ENCODE assay signal across 17 cellular contexts in genomic region chr7:127769696-127770400, GRCh38.
DNase-seq lines count a peak whose midpoint lies in the region; ATAC-seq and TF ChIP-seq lines count a peak whose summit lies in the region.
"Had no signal": no experiment of that assay in that cellular context is flagged by ENCODE, and none has a peak within 500 bp of the region (broad histone marks: within the 10 kb centered on the region; RNA-seq: fewer than 3 reads in every experiment).

No MANE protein-coding gene starts in this region.

- no peak overlapping the region for H3K23ac ChIP-seq in neuronal stem cell (ENCODE audit: low read depth, low read length, poor library complexity)

- H2AFZ ChIP-seq in mammary epithelial cell (ENCODE audit: low read depth, low read length) (no peak overlapping the region), neuronal stem cell (ENCODE audit: low read length) (no peak overlapping the region)

- H3K4me1 Mint-ChIP-seq in MCF 10A (ENCODE audit: insufficient read depth, unreplicated experiment) (peaks cover 22% of the 10 kb centered on the region), type B pancreatic cell (ENCODE audit: unreplicated experiment) (peaks cover 18% of the 10 kb centered on the region), nephron progenitor cell (peaks cover 29% of the 10 kb centered on the region)

- H3K18ac ChIP-seq in neuronal stem cell (ENCODE audit: low read length), result no peak overlapping the region

- no peak overlapping the region for H3K14ac ChIP-seq in neuronal stem cell (ENCODE audit: low read length)

- H3K4me3 ChIP-seq in mammary epithelial cell (replicated peaks in 1 of 3; ENCODE audit: insufficient read depth in 1 of 3, low read depth in 2 of 3, low read length in 3 of 3) (no peak overlapping the region), neuronal stem cell (ENCODE audit: low read length in 2 of 2) (no peak overlapping the region)
- H3K4me3 ChIP-seq: HAP-1 had no signal

- no peak for TF ChIP-seq CTCF in MCF 10A (IDR thresholded peaks at IDR 0.05; ENCODE audit: unreplicated experiment)
- no peak for TF ChIP-seq CTCF in mammary epithelial cell (conservative IDR thresholded peaks at IDR 0.05 in 1 of 2, IDR thresholded peaks at IDR 0.05 in 1 of 2; ENCODE audit: extremely low read depth in 1 of 2, insufficient read depth in 1 of 2, low read depth in 1 of 2, low read length in 2 of 2)
- no peak for TF ChIP-seq CTCF in type B pancreatic cell (conservative IDR thresholded peaks at IDR 0.05)
- TF ChIP-seq CTCF in nephron progenitor cell (IDR thresholded peaks at IDR 0.05), result no peak

- no peak for DNase-seq in MCF 10A (ENCODE audit: unreplicated experiment)
- no peak for DNase-seq in mammary epithelial cell
- DNase-seq in astrocyte of the hippocampus (ENCODE audit: low read depth, low spot score), result peak; percentile 56
- DNase-seq in hepatic stellate cell (ENCODE audit: low spot score), result peak; percentile 30
- no peak for DNase-seq in type B pancreatic cell (ENCODE audit: extremely low spot score, unreplicated experiment)
- no peak for DNase-seq in neuronal stem cell (ENCODE audit: low spot score)
- no peak for DNase-seq in nephron progenitor cell
- DNase-seq: activated CD4-positive, alpha-beta T cell treated with anti-CD3 and anti-CD28 coated beads for 4 hours; activated naive CD4-positive, alpha-beta T cell treated with anti-CD3 and anti-CD28 coated beads, Interleukin-2, amount 10 ng/mL, durations not matched to agents 7 days and 5 days; CD4-positive, alpha-beta memory T cell; glutamatergic neuron; NCI-H1105 treated with DMSO at 0.1 percent for 48 hours; NCI-H2171 treated with DMSO at 0.1 percent for 48 hours had no signal

- in situ Hi-C loops in mammary epithelial cell (cut with MboI; ENCODE audit: low sequenced_read_pairs in 2 of 2), result no loop called here

- no peak overlapping the region for H4K91ac ChIP-seq in neuronal stem cell (ENCODE audit: low read depth, low read length, poor library complexity)

- H3K27ac Mint-ChIP-seq in MCF 10A (ENCODE audit: low read depth, unreplicated experiment) (peak overlapping the region; percentile 27), type B pancreatic cell (peak overlapping the region; percentile 17), nephron progenitor cell (no peak overlapping the region)
- H3K27ac Mint-ChIP-seq: activated naive CD4-positive, alpha-beta T cell treated with anti-CD3 and anti-CD28 coated beads, Interleukin-2, amount 10 ng/mL, durations not matched to agents 7 days and 5 days; CD4-positive, alpha-beta memory T cell; stimulated activated effector memory CD8-positive, alpha-beta T cell treated with anti-CD3 and anti-CD28 coated beads, Interleukin-12 subunit alpha, Interleukin-12 subunit beta, amount 100 ng/mL, for 72 hours had no signal

- no peaks in the 10 kb centered on the region for H3K4me1 ChIP-seq in mammary epithelial cell (ENCODE audit: insufficient read depth, low read length)
- H3K4me1 ChIP-seq in neuronal stem cell (ENCODE audit: control insufficient read depth in 2 of 2, insufficient read depth in 1 of 2, low read depth in 1 of 2, low read length in 2 of 2), result peaks cover 0 to 4% of the 10 kb centered on the region in 2 donors

- H3K36me3 Mint-ChIP-seq in MCF 10A (ENCODE audit: insufficient read depth, unreplicated experiment), result peaks cover 34% of the 10 kb centered on the region
- H3K36me3 Mint-ChIP-seq in type B pancreatic cell, result peaks cover 14% of the 10 kb centered on the region
- H3K36me3 Mint-ChIP-seq in nephron progenitor cell (ENCODE audit: low read depth), result peaks cover 29% of the 10 kb centered on the region

- H3K27me3 Mint-ChIP-seq in MCF 10A (ENCODE audit: insufficient read depth, unreplicated experiment) (no peaks in the 10 kb centered on the region), type B pancreatic cell (no peaks in the 10 kb centered on the region), nephron progenitor cell (ENCODE audit: low read depth, poor library complexity) (no peaks in the 10 kb centered on the region)
- H3K27me3 Mint-ChIP-seq: activated naive CD4-positive, alpha-beta T cell treated with anti-CD3 and anti-CD28 coated beads, Interleukin-2, amount 10 ng/mL, durations not matched to agents 7 days and 5 days; CD4-positive, alpha-beta memory T cell; central memory CD8-positive, alpha-beta T cell had no signal

- H4K20me1 ChIP-seq in mammary epithelial cell (ENCODE audit: insufficient read depth, low read length), result no peaks in the 10 kb centered on the region

- no peak overlapping the region for H3K27ac ChIP-seq in mammary epithelial cell (ENCODE audit: insufficient read depth, low read depth, low read length)
- no peak overlapping the region for H3K27ac ChIP-seq in neuronal stem cell (replicated peaks; ENCODE audit: low read length)

- H3K27me3 ChIP-seq in mammary epithelial cell (ENCODE audit: insufficient read depth, low read length), result no peaks in the 10 kb centered on the region
- no peaks in the 10 kb centered on the region for H3K27me3 ChIP-seq in neuronal stem cell (ENCODE audit: control insufficient read depth in 3 of 3, insufficient read depth in 3 of 3, low read depth in 1 of 3, low read length in 3 of 3)

- H3K9ac ChIP-seq in mammary epithelial cell (ENCODE audit: insufficient read depth, low read length), result no peak overlapping the region
- H3K9ac ChIP-seq in neuronal stem cell (ENCODE audit: low read depth, low read length, poor library complexity), result no peak overlapping the region

- intact Hi-C loops in MCF 10A (cut with micrococcal nuclease), result no loop called here
- intact Hi-C loops in mammary epithelial cell (cut with micrococcal nuclease), result no loop called here

- 95% methylated on average over 4 of the region's 4 CpGs for WGBS in mammary epithelial cell (ENCODE audit: low coverage, missing lambda C conversion rate)
- WGBS in neuronal stem cell (ENCODE audit: extremely low coverage in 2 of 2, insufficient read length in 2 of 2, insufficient replicate concordance in 1 of 2), 2 donors, result no CpG with 5 or more reads among the region's 4 CpGs

- dilution Hi-C loops in mammary epithelial cell (cut with HindIII; ENCODE audit: low sequenced_read_pairs), result no loop called here

- BruUV-seq in MCF 10A (replicated peaks; lab: Mats Ljungman, UMichigan), result no TSS peak
- no TSS peak for BruUV-seq in mammary epithelial cell (replicated peaks; lab: Mats Ljungman, UMichigan)

- no peak overlapping the region for H2BK120ac ChIP-seq in neuronal stem cell (ENCODE audit: low read depth, low read length)

- H3K9me3 Mint-ChIP-seq in MCF 10A (ENCODE audit: unreplicated experiment) (no peaks in the 10 kb centered on the region), type B pancreatic cell (peaks cover 4% of the 10 kb centered on the region), nephron progenitor cell (no peaks in the 10 kb centered on the region)
- H3K9me3 Mint-ChIP-seq: activated naive CD4-positive, alpha-beta T cell treated with anti-CD3 and anti-CD28 coated beads, Interleukin-2, amount 10 ng/mL, durations not matched to agents 7 days and 5 days; CD4-positive, alpha-beta memory T cell had no signal

- no peak overlapping the region for H4K8ac ChIP-seq in neuronal stem cell (ENCODE audit: low read depth, low read length)

- no peak overlapping the region for H3K4me3 Mint-ChIP-seq in MCF 10A (ENCODE audit: unreplicated experiment)
- H3K4me3 Mint-ChIP-seq in type B pancreatic cell, result no peak overlapping the region
- H3K4me3 Mint-ChIP-seq in nephron progenitor cell, result no peak overlapping the region
- H3K4me3 Mint-ChIP-seq: activated naive CD4-positive, alpha-beta T cell treated with anti-CD3 and anti-CD28 coated beads, Interleukin-2, amount 10 ng/mL, durations not matched to agents 7 days and 5 days; CD4-positive, alpha-beta memory T cell; central memory CD8-positive, alpha-beta T cell; stimulated activated effector memory CD8-positive, alpha-beta T cell treated with anti-CD3 and anti-CD28 coated beads, Interleukin-12 subunit alpha, Interleukin-12 subunit beta, amount 100 ng/mL, for 72 hours had no signal

- no peaks in the 10 kb centered on the region for H3K79me1 ChIP-seq in neuronal stem cell (ENCODE audit: low read depth, low read length)

- no peak for ATAC-seq in activated CD4-positive, CD25-positive, alpha-beta regulatory T cell treated with anti-CD3 and anti-CD28 coated beads, Interleukin-2, amount 50 U/mL, for 24 hours
- ATAC-seq: stimulated activated effector memory CD8-positive, alpha-beta T cell treated with anti-CD3 and anti-CD28 coated beads, Interleukin-12 subunit alpha, Interleukin-12 subunit beta, amount 100 ng/mL, for 72 hours had no signal

- H3K4me2 ChIP-seq in mammary epithelial cell (ENCODE audit: insufficient read depth, low read depth, low read length) (no peak overlapping the region), neuronal stem cell (ENCODE audit: insufficient read depth, low read length, poor library complexity, severe bottlenecking) (no peak overlapping the region)

- H2AK5ac ChIP-seq in neuronal stem cell (ENCODE audit: low read depth, low read length), result no peak overlapping the region

- POLR2A ChIA-PET in MCF 10A (lab: Yijun Ruan, JAX), result interaction anchor here (0.9 kb wide), 1 partner anchor 13 kb away, joined by 3 read pairs; no protein-coding TSS in a partner anchor

- H3K36me3 ChIP-seq in mammary epithelial cell (ENCODE audit: insufficient read depth, low read length), result no peaks in the 10 kb centered on the region
- H3K36me3 ChIP-seq in neuronal stem cell (replicated peaks in 1 of 2; ENCODE audit: control insufficient read depth in 2 of 2, insufficient read depth in 2 of 2, low read length in 2 of 2), result no peaks in the 10 kb centered on the region

- no peak overlapping the region for H2BK15ac ChIP-seq in neuronal stem cell (ENCODE audit: low read length)

- no peak overlapping the region for H3K4ac ChIP-seq in neuronal stem cell (ENCODE audit: low read length)

- no peak overlapping the region for H2BK12ac ChIP-seq in neuronal stem cell (ENCODE audit: low read length)

- no peak overlapping the region for H2BK5ac ChIP-seq in neuronal stem cell (ENCODE audit: low read length)

- H3K9me3 ChIP-seq in mammary epithelial cell (replicated peaks; ENCODE audit: insufficient read depth, low read length), result no peaks in the 10 kb centered on the region
- no peaks in the 10 kb centered on the region for H3K9me3 ChIP-seq in neuronal stem cell (replicated peaks in 1 of 2; ENCODE audit: control insufficient read depth in 2 of 2, insufficient read depth in 1 of 2, low read depth in 1 of 2, low read length in 2 of 2)
- H3K9me3 ChIP-seq: HAP-1 had no signal

- CTCF ChIA-PET in MCF 10A (lab: Yijun Ruan, JAX), result interaction anchor here (0.6 to 1.0 kb wide), 2 partner anchors 23 to 47 kb away, joined by 3 to 4 read pairs; no protein-coding TSS in a partner anchor
- CTCF ChIA-PET in mammary epithelial cell (lab: Charles Lee; ENCODE audit: low non-redundant PET), result no interaction called here

- H3K79me2 ChIP-seq in mammary epithelial cell (ENCODE audit: insufficient read depth, low read length), result peaks cover 80% of the 10 kb centered on the region

Comparison
In these comparisons a context has a peak if more than half of its experiments do, and no peak if none do; other contexts are left out.
1. DNase-seq: peak in astrocyte of the hippocampus (single experiment) and hepatic stellate cell (single experiment); none in MCF 10A (single experiment), mammary epithelial cell (single experiment), type B pancreatic cell (single experiment), neuronal stem cell (single experiment) and nephron progenitor cell (single experiment).